28 cellular contexts compared by ENCODE assay signal in genomic region chr6:7207688-7208087, GRCh38.
"Had no signal": no experiment of that assay in that cellular context is flagged by ENCODE, and none has a peak within 500 bp of the region (broad histone marks: within the 10 kb centered on the region; RNA-seq: fewer than 3 reads in every experiment).

No MANE protein-coding gene starts in this region.

- H3K27ac Mint-ChIP-seq: activated CD4-positive, alpha-beta memory T cell treated with anti-CD3 and anti-CD28 coated beads for 36 hours; activated CD4-positive, alpha-beta T cell treated with anti-CD3 and anti-CD28 coated beads, Interleukin-2, amount 10 ng/mL, durations not matched to agents 24 days and 14 days; activated naive CD4-positive, alpha-beta T cell treated with anti-CD3 and anti-CD28 coated beads, Interleukin-2, amount 10 ng/mL, durations not matched to agents 7 days and 5 days; activated naive CD8-positive, alpha-beta T cell treated with anti-CD3 and anti-CD28 coated beads, Interleukin-2, amount 10 ng/mL, durations not matched to agents 7 days and 5 days; natural killer cell; neural progenitor cell; T-helper 17 cell had no signal

- H3K9ac ChIP-seq: neural progenitor cell had no signal

- ATAC-seq: effector memory CD8-positive, alpha-beta T cell; foreskin keratinocyte; heart left ventricle; natural killer cell; stimulated activated naive CD8-positive, alpha-beta T cell treated with anti-CD3 and anti-CD28 coated beads, Interleukin-15, Interleukin-2, amounts not matched to agents 100 U/mL and 50 U/mL, for 24 hours; T-helper 17 cell had no signal

- H3K4me3 ChIP-seq: ascending aorta, cardiac muscle cell, coronary artery, heart left ventricle, neural progenitor cell, right atrium auricular region, thoracic aorta had no signal

- H3K27ac ChIP-seq: ascending aorta, cardiac muscle cell, coronary artery, foreskin keratinocyte, neural progenitor cell, right atrium auricular region, thoracic aorta, WERI-Rb-1 had no signal

- H3K4me1 Mint-ChIP-seq: activated CD4-positive, alpha-beta T cell treated with anti-CD3 and anti-CD28 coated beads, Interleukin-2, amount 10 ng/mL, durations not matched to agents 24 days and 14 days; activated naive CD4-positive, alpha-beta T cell treated with anti-CD3 and anti-CD28 coated beads, Interleukin-2, amount 10 ng/mL, durations not matched to agents 7 days and 5 days; activated naive CD8-positive, alpha-beta T cell treated with anti-CD3 and anti-CD28 coated beads, Interleukin-2, amount 10 ng/mL, durations not matched to agents 7 days and 5 days had no signal

- H3K4me3 Mint-ChIP-seq: activated CD4-positive, alpha-beta memory T cell treated with anti-CD3 and anti-CD28 coated beads for 36 hours; activated CD4-positive, alpha-beta T cell treated with anti-CD3 and anti-CD28 coated beads, Interleukin-2, amount 10 ng/mL, durations not matched to agents 24 days and 14 days; activated naive CD4-positive, alpha-beta T cell treated with anti-CD3 and anti-CD28 coated beads, Interleukin-2, amount 10 ng/mL, durations not matched to agents 7 days and 5 days; activated naive CD8-positive, alpha-beta T cell treated with anti-CD3 and anti-CD28 coated beads, Interleukin-2, amount 10 ng/mL, durations not matched to agents 7 days and 5 days; brain; effector memory CD8-positive, alpha-beta T cell; natural killer cell; neural progenitor cell; T-helper 17 cell had no signal

- H3K4me2 ChIP-seq: neural progenitor cell had no signal

- H3K27me3 ChIP-seq: ascending aorta, cardiac muscle cell, foreskin keratinocyte, heart left ventricle, neural progenitor cell, right atrium auricular region had no signal

- H3K9me3 ChIP-seq: ascending aorta, heart left ventricle, right atrium auricular region, thoracic aorta had no signal

- H3K36me3 Mint-ChIP-seq: natural killer cell had no signal

- DNase-seq: activated CD4-positive, alpha-beta memory T cell treated with anti-CD3 and anti-CD28 coated beads for 36 hours; activated CD4-positive, alpha-beta T cell treated with anti-CD3 and anti-CD28 coated beads, Interleukin-2, amount 10 ng/mL, durations not matched to agents 24 days and 14 days; activated CD4-positive, CD25-positive, alpha-beta regulatory T cell treated with anti-CD3 and anti-CD28 coated beads, Interleukin-2, amount 50 U/mL, for 72 hours; activated CD8-positive, alpha-beta memory T cell treated with anti-CD3 and anti-CD28 coated beads, Interleukin-2, amount 50 U/mL, for 4 hours; activated gamma-delta T cell; activated naive CD4-positive, alpha-beta T cell treated with anti-CD3 and anti-CD28 coated beads, Interleukin-2, amount 10 ng/mL, durations not matched to agents 7 days and 5 days; activated naive CD8-positive, alpha-beta T cell treated with anti-CD3 and anti-CD28 coated beads, Interleukin-2, amount 10 ng/mL, durations not matched to agents 7 days and 5 days; activated T-cell treated with anti-CD3 and anti-CD28 coated beads, Interleukin-2, amount 50 U/mL, for 1 hour; effector memory CD8-positive, alpha-beta T cell; foreskin keratinocyte; heart left ventricle; hypothalamus; midbrain; natural killer cell; occipital lobe; stimulated activated CD4-positive, alpha-beta T cell treated with anti-CD3 and anti-CD28 coated beads, Interleukin-15, amount 100 ng/mL, for 24 hours; stimulated activated CD4-positive, alpha-beta T cell treated with anti-CD3 and anti-CD28 coated beads, Interleukin-2, amount 100 ng/mL, for 24 hours; stimulated activated naive CD8-positive, alpha-beta T cell treated with anti-CD3 and anti-CD28 coated beads, Interleukin-15, Interleukin-2, amounts not matched to agents 100 U/mL and 50 U/mL, for 24 hours; T-helper 17 cell; T1000; WERI-Rb-1 had no signal

- H3K4me1 ChIP-seq: ascending aorta, neural progenitor cell, right atrium auricular region had no signal

- H3K9me3 Mint-ChIP-seq: activated CD4-positive, alpha-beta memory T cell treated with anti-CD3 and anti-CD28 coated beads for 36 hours; activated CD4-positive, alpha-beta T cell treated with anti-CD3 and anti-CD28 coated beads, Interleukin-2, amount 10 ng/mL, durations not matched to agents 24 days and 14 days; activated naive CD4-positive, alpha-beta T cell treated with anti-CD3 and anti-CD28 coated beads, Interleukin-2, amount 10 ng/mL, durations not matched to agents 7 days and 5 days; activated naive CD8-positive, alpha-beta T cell treated with anti-CD3 and anti-CD28 coated beads, Interleukin-2, amount 10 ng/mL, durations not matched to agents 7 days and 5 days; brain; effector memory CD8-positive, alpha-beta T cell; natural killer cell; neural progenitor cell had no signal

- H3K36me3 ChIP-seq: neural progenitor cell had no signal

- H2AFZ ChIP-seq: neural progenitor cell had no signal

- H3K27me3 Mint-ChIP-seq: activated CD4-positive, alpha-beta memory T cell treated with anti-CD3 and anti-CD28 coated beads for 36 hours; activated CD4-positive, alpha-beta T cell treated with anti-CD3 and anti-CD28 coated beads, Interleukin-2, amount 10 ng/mL, durations not matched to agents 24 days and 14 days; activated naive CD4-positive, alpha-beta T cell treated with anti-CD3 and anti-CD28 coated beads, Interleukin-2, amount 10 ng/mL, durations not matched to agents 7 days and 5 days; activated naive CD8-positive, alpha-beta T cell treated with anti-CD3 and anti-CD28 coated beads, Interleukin-2, amount 10 ng/mL, durations not matched to agents 7 days and 5 days; brain; effector memory CD8-positive, alpha-beta T cell; T-helper 17 cell had no signal
